In the genomic region with DNA sequence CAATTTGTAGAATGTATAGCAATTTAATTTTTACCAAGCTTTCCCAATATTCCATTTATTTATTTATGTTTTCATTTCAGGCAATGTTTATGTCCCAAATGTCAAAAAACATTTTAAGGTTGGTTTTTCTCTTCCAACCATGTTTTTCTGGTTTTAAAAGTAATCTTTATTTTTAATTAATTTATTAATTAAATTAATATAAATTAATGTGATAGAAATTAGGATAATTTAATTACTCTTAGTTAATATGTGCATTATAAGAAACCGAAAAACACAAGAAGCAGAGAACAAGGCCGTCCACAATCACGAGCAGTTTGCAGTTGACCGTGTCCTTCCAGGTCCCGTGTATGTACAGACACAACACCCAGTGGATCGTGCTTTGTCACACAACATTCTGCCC, we compare ENCODE assay signal across 38 cellular contexts. TPM values are rescaled to one million over a fixed set of nuclear protein-coding genes. Genes with fewer than 3 reads are reported as not detected.
"Had no signal": no experiment of that assay in that cellular context is flagged by ENCODE, and none has a peak within 500 bp of the region (broad histone marks: within the 10 kb centered on the region; RNA-seq: fewer than 3 reads in every experiment).

No MANE protein-coding gene starts in this region.

- DNase-seq: activated CD4-positive, alpha-beta memory T cell treated with anti-CD3 and anti-CD28 coated beads, Interleukin-2, amount 10 ng/mL, durations not matched to agents 7 days and 5 days; activated CD4-positive, alpha-beta T cell treated with anti-CD3 and anti-CD28 coated beads for 1 hour; activated CD4-positive, alpha-beta T cell treated with anti-CD3 and anti-CD28 coated beads for 36 hours; activated CD4-positive, alpha-beta T cell treated with anti-CD3 and anti-CD28 coated beads for 48 hours; activated CD4-positive, alpha-beta T cell treated with anti-CD3 and anti-CD28 coated beads, Interleukin-2, amount 10 ng/mL, durations not matched to agents 7 days and 5 days; activated CD4-positive, alpha-beta T cell treated with anti-CD3 and anti-CD28 coated beads, Interleukin-2, amount 50 U/mL, for 48 hours; activated CD4-positive, CD25-positive, alpha-beta regulatory T cell; activated CD8-positive, alpha-beta memory T cell treated with anti-CD3 and anti-CD28 coated beads, Interleukin-2, amount 10 ng/mL, durations not matched to agents 7 days and 5 days; activated CD8-positive, alpha-beta memory T cell treated with anti-CD3 and anti-CD28 coated beads, Interleukin-2, amount 50 U/mL, for 48 hours; activated CD8-positive, alpha-beta T cell treated with anti-CD3 and anti-CD28 coated beads, Interleukin-2, amount 10 ng/mL, durations not matched to agents 7 days and 5 days; activated effector memory CD4-positive, alpha-beta T cell treated with Interleukin-2 at 50 U/mL for 16 hours; activated gamma-delta T cell; activated naive CD4-positive, alpha-beta T cell treated with anti-CD3 and anti-CD28 coated beads, Interleukin-2, amount 10 ng/mL, durations not matched to agents 7 days and 5 days; activated naive CD4-positive, alpha-beta T cell treated with Interleukin-2 at 50 U/mL for 16 hours; activated naive CD8-positive, alpha-beta T cell treated with anti-CD3 and anti-CD28 coated beads, Interleukin-2, amount 10 ng/mL, durations not matched to agents 7 days and 5 days; activated naive CD8-positive, alpha-beta T cell treated with anti-CD3 and anti-CD28 coated beads, Interleukin-2, amount 50 U/mL, for 24 hours; activated T-cell treated with anti-CD3 and anti-CD28 coated beads, Interleukin-2, amount 50 U/mL, for 24 hours; activated T-cell treated with anti-CD3 and anti-CD28 coated beads, Interleukin-2, amount 50 U/mL, for 48 hours; amygdala; anterior cingulate cortex; caudate nucleus; cerebellar nuclear complex; T-helper 1 cell; T-helper 2 cell; T-helper 9 cell had no signal

- H3K27ac ChIP-seq: ascending aorta, cardiac muscle cell, VCaP had no signal

- H3K9me3 Mint-ChIP-seq: activated CD4-positive, alpha-beta T cell treated with anti-CD3 and anti-CD28 coated beads, Interleukin-2, amount 10 ng/mL, durations not matched to agents 7 days and 5 days; activated naive CD4-positive, alpha-beta T cell treated with anti-CD3 and anti-CD28 coated beads, Interleukin-2, amount 50 U/mL, for 24 hours; activated naive CD8-positive, alpha-beta T cell treated with anti-CD3 and anti-CD28 coated beads, Interleukin-2, amount 10 ng/mL, durations not matched to agents 7 days and 5 days; activated naive CD8-positive, alpha-beta T cell treated with anti-CD3 and anti-CD28 coated beads, Interleukin-2, amount 50 U/mL, for 24 hours; activated T-cell treated with anti-CD3 and anti-CD28 coated beads, Interleukin-2, amount 50 U/mL, for 24 hours; activated T-helper 2 cell treated with anti-CD3 and anti-CD28 coated beads, Interferon-gamma antibody, Interleukin-2, Interleukin-4, amounts not matched to agents 10 μg/mL and 5 μg/mL and 100 μg/mL, durations not matched to agents 14 hours and 24 hours and 36 hours; brain; central memory CD8-positive, alpha-beta T cell; T-helper 1 cell treated with Interleukin-12 subunit alpha and Interleukin-12 subunit beta and Interleukin-4 antibody, amounts not matched to agents 30 μg/mL and 1 μg/mL, for 36 hours had no signal

- H3K27ac Mint-ChIP-seq: activated CD4-positive, alpha-beta memory T cell treated with anti-CD3 and anti-CD28 coated beads, Interleukin-2, amount 10 ng/mL, durations not matched to agents 7 days and 5 days; activated CD4-positive, alpha-beta T cell treated with anti-CD3 and anti-CD28 coated beads for 36 hours; activated CD4-positive, alpha-beta T cell treated with anti-CD3 and anti-CD28 coated beads, Interleukin-2, amount 10 ng/mL, durations not matched to agents 7 days and 5 days; activated CD8-positive, alpha-beta memory T cell treated with anti-CD3 and anti-CD28 coated beads, Interleukin-2, amount 10 ng/mL, durations not matched to agents 7 days and 5 days; activated CD8-positive, alpha-beta T cell treated with anti-CD3 and anti-CD28 coated beads, Interleukin-2, amount 10 ng/mL, durations not matched to agents 7 days and 5 days; activated naive CD4-positive, alpha-beta T cell treated with anti-CD3 and anti-CD28 coated beads, Interleukin-2, amount 10 ng/mL, durations not matched to agents 7 days and 5 days; activated naive CD4-positive, alpha-beta T cell treated with anti-CD3 and anti-CD28 coated beads, Interleukin-2, amount 50 U/mL, for 24 hours; activated naive CD8-positive, alpha-beta T cell; activated naive CD8-positive, alpha-beta T cell treated with anti-CD3 and anti-CD28 coated beads, Interleukin-2, amount 10 ng/mL, durations not matched to agents 7 days and 5 days; activated naive CD8-positive, alpha-beta T cell treated with anti-CD3 and anti-CD28 coated beads, Interleukin-2, amount 50 U/mL, for 24 hours; activated T-cell treated with anti-CD3 and anti-CD28 coated beads, Interleukin-2, amount 50 U/mL, for 24 hours; activated T-helper 2 cell treated with anti-CD3 and anti-CD28 coated beads, Interferon-gamma antibody, Interleukin-2, Interleukin-4, amounts not matched to agents 10 μg/mL and 5 μg/mL and 100 μg/mL, durations not matched to agents 14 hours and 24 hours and 36 hours; brain; T-helper 1 cell treated with Interleukin-12 subunit alpha and Interleukin-12 subunit beta and Interleukin-4 antibody, amounts not matched to agents 30 μg/mL and 1 μg/mL, for 36 hours; T-helper 2 cell treated with Interferon-gamma antibody and Interleukin-4, amounts not matched to agents 5 μg/mL and 100 μg/mL, for 36 hours had no signal

- H3K4me1 ChIP-seq: ascending aorta had no signal

- H3K36me3 ChIP-seq: ascending aorta, cardiac muscle cell had no signal

- H3K27me3 ChIP-seq: ascending aorta had no signal

- H3K9me3 ChIP-seq: ascending aorta had no signal

- ATAC-seq: activated CD4-positive, alpha-beta T cell treated with anti-CD3 and anti-CD28 coated beads for 36 hours; activated CD4-positive, CD25-positive, alpha-beta regulatory T cell treated with anti-CD3 and anti-CD28 coated beads, Interleukin-2, amount 50 U/mL, for 24 hours; activated CD8-positive, alpha-beta memory T cell treated with anti-CD3 and anti-CD28 coated beads, Interleukin-2, amount 10 ng/mL, durations not matched to agents 7 days and 5 days; activated CD8-positive, alpha-beta T cell treated with anti-CD3 and anti-CD28 coated beads, Interleukin-2, amount 10 ng/mL, durations not matched to agents 7 days and 5 days; activated naive CD8-positive, alpha-beta T cell treated with anti-CD3 and anti-CD28 coated beads, Interleukin-2, amount 50 U/mL, for 24 hours had no signal

- H3K4me3 ChIP-seq: ascending aorta, cardiac muscle cell had no signal

- H3K4me1 Mint-ChIP-seq: central memory CD8-positive, alpha-beta T cell had no signal

- H3K27me3 Mint-ChIP-seq: activated CD4-positive, alpha-beta T cell treated with anti-CD3 and anti-CD28 coated beads for 36 hours; activated naive CD4-positive, alpha-beta T cell treated with anti-CD3 and anti-CD28 coated beads, Interleukin-2, amount 50 U/mL, for 24 hours; activated naive CD8-positive, alpha-beta T cell; central memory CD8-positive, alpha-beta T cell had no signal

- H3K36me3 Mint-ChIP-seq: activated CD8-positive, alpha-beta memory T cell treated with anti-CD3 and anti-CD28 coated beads, Interleukin-2, amount 10 ng/mL, durations not matched to agents 7 days and 5 days; activated naive CD4-positive, alpha-beta T cell treated with anti-CD3 and anti-CD28 coated beads, Interleukin-2, amount 50 U/mL, for 24 hours; activated naive CD8-positive, alpha-beta T cell; activated naive CD8-positive, alpha-beta T cell treated with anti-CD3 and anti-CD28 coated beads, Interleukin-2, amount 10 ng/mL, durations not matched to agents 7 days and 5 days; brain had no signal

- FAIRE-seq: bronchial epithelial cell, TTC549 had no signal

- H3K4me3 Mint-ChIP-seq: activated CD4-positive, alpha-beta memory T cell treated with anti-CD3 and anti-CD28 coated beads, Interleukin-2, amount 10 ng/mL, durations not matched to agents 7 days and 5 days; activated CD4-positive, alpha-beta T cell treated with anti-CD3 and anti-CD28 coated beads for 36 hours; activated CD4-positive, alpha-beta T cell treated with anti-CD3 and anti-CD28 coated beads, Interleukin-2, amount 10 ng/mL, durations not matched to agents 7 days and 5 days; activated CD8-positive, alpha-beta memory T cell treated with anti-CD3 and anti-CD28 coated beads, Interleukin-2, amount 10 ng/mL, durations not matched to agents 7 days and 5 days; activated CD8-positive, alpha-beta T cell treated with anti-CD3 and anti-CD28 coated beads, Interleukin-2, amount 10 ng/mL, durations not matched to agents 7 days and 5 days; activated naive CD4-positive, alpha-beta T cell treated with anti-CD3 and anti-CD28 coated beads, Interleukin-2, amount 10 ng/mL, durations not matched to agents 7 days and 5 days; activated naive CD4-positive, alpha-beta T cell treated with anti-CD3 and anti-CD28 coated beads, Interleukin-2, amount 50 U/mL, for 24 hours; activated naive CD8-positive, alpha-beta T cell; activated naive CD8-positive, alpha-beta T cell treated with anti-CD3 and anti-CD28 coated beads, Interleukin-2, amount 10 ng/mL, durations not matched to agents 7 days and 5 days; activated naive CD8-positive, alpha-beta T cell treated with anti-CD3 and anti-CD28 coated beads, Interleukin-2, amount 50 U/mL, for 24 hours; activated T-cell treated with anti-CD3 and anti-CD28 coated beads, Interleukin-2, amount 50 U/mL, for 24 hours; brain; central memory CD8-positive, alpha-beta T cell; T-helper 1 cell treated with Interleukin-12 subunit alpha and Interleukin-12 subunit beta and Interleukin-4 antibody, amounts not matched to agents 30 μg/mL and 1 μg/mL, for 36 hours; T-helper 2 cell treated with Interferon-gamma antibody and Interleukin-4, amounts not matched to agents 5 μg/mL and 100 μg/mL, for 36 hours had no signal

RNA-seq across cellular contexts. Expression of a gene that starts 36.8 kb away (rescaled TPM):
- total RNA-seq: bronchial epithelial cell had no signal
